Comparison of ENCODE assay signal across 19 cellular contexts in genomic region chr9:37292896-37293295, GRCh38.
DNase-seq lines count a peak whose midpoint lies in the region; ATAC-seq and TF ChIP-seq lines count a peak whose summit lies in the region.
"Had no signal": no experiment of that assay in that cellular context is flagged by ENCODE, and none has a peak within 500 bp of the region (broad histone marks: within the 10 kb centered on the region; RNA-seq: fewer than 3 reads in every experiment).

No MANE protein-coding gene starts in this region.

- H3K27me3 Mint-ChIP-seq in activated T-cell treated with anti-CD3 and anti-CD28 coated beads, Interleukin-2, amount 50 U/mL, for 24 hours: no peaks in the 10 kb centered on the region
- H3K27me3 Mint-ChIP-seq in activated naive CD8-positive, alpha-beta T cell treated with anti-CD3 and anti-CD28 coated beads for 36 hours: no peaks in the 10 kb centered on the region
- H3K27me3 Mint-ChIP-seq in osteocyte (ENCODE audit: unreplicated experiment): no peaks in the 10 kb centered on the region
- H3K27me3 Mint-ChIP-seq: activated CD8-positive, alpha-beta memory T cell treated with anti-CD3 and anti-CD28 coated beads, Interleukin-2, amount 10 ng/mL, durations not matched to agents 7 days and 5 days; brain; type B pancreatic cell had no signal

- peaks cover 3% of the 10 kb centered on the region for H3K9me3 Mint-ChIP-seq in activated T-cell treated with anti-CD3 and anti-CD28 coated beads, Interleukin-2, amount 50 U/mL, for 24 hours
- peaks cover 10% of the 10 kb centered on the region for H3K9me3 Mint-ChIP-seq in activated naive CD8-positive, alpha-beta T cell treated with anti-CD3 and anti-CD28 coated beads for 36 hours
- peaks cover 4% of the 10 kb centered on the region for H3K9me3 Mint-ChIP-seq in osteocyte (ENCODE audit: unreplicated experiment)
- H3K9me3 Mint-ChIP-seq: brain, type B pancreatic cell had no signal

- intact Hi-C loops in prostate gland (cut with DNase I): no loop called here

- peak overlapping the region; percentile 42 for H3K27ac Mint-ChIP-seq in activated T-cell treated with anti-CD3 and anti-CD28 coated beads, Interleukin-2, amount 50 U/mL, for 24 hours
- H3K27ac Mint-ChIP-seq in activated naive CD8-positive, alpha-beta T cell treated with anti-CD3 and anti-CD28 coated beads for 36 hours: peak overlapping the region; percentile 87
- peak overlapping the region; percentile 68 for H3K27ac Mint-ChIP-seq in osteocyte (ENCODE audit: unreplicated experiment)
- H3K27ac Mint-ChIP-seq: activated CD8-positive, alpha-beta memory T cell treated with anti-CD3 and anti-CD28 coated beads, Interleukin-2, amount 10 ng/mL, durations not matched to agents 7 days and 5 days; brain; type B pancreatic cell had no signal

- H3K4me3 Mint-ChIP-seq in activated T-cell treated with anti-CD3 and anti-CD28 coated beads, Interleukin-2, amount 50 U/mL, for 24 hours: no peak overlapping the region
- H3K4me3 Mint-ChIP-seq in activated naive CD8-positive, alpha-beta T cell treated with anti-CD3 and anti-CD28 coated beads for 36 hours: peak overlapping the region; percentile 1
- no peak overlapping the region for H3K4me3 Mint-ChIP-seq in osteocyte (ENCODE audit: unreplicated experiment)
- H3K4me3 Mint-ChIP-seq: activated CD8-positive, alpha-beta memory T cell treated with anti-CD3 and anti-CD28 coated beads, Interleukin-2, amount 10 ng/mL, durations not matched to agents 7 days and 5 days; brain; type B pancreatic cell had no signal

- H3K27ac ChIP-seq in prostate gland: no peak overlapping the region
- H3K27ac ChIP-seq: foreskin keratinocyte had no signal

- H3K36me3 ChIP-seq in prostate gland: no peaks in the 10 kb centered on the region

- no peak for DNase-seq in activated T-cell treated with anti-CD3 and anti-CD28 coated beads, Interleukin-2, amount 50 U/mL, for 24 hours
- DNase-seq in activated T-cell treated with anti-CD3 and anti-CD28 coated beads for 4 hours (no peak), NAMALWA (ENCODE audit: low spot score) (peak; percentile 38), osteocyte (ENCODE audit: extremely low spot score, unreplicated experiment) (no peak), prostate gland (ENCODE audit: low spot score) (no peak)
- no peak for DNase-seq in activated naive CD8-positive, alpha-beta T cell treated with anti-CD3 and anti-CD28 coated beads for 36 hours
- DNase-seq: activated CD8-positive, alpha-beta memory T cell treated with anti-CD3 and anti-CD28 coated beads, Interleukin-2, amount 10 ng/mL, durations not matched to agents 7 days and 5 days; activated gamma-delta T cell treated with Interleukin-2 at 50 U/mL for 16 hours; cortex of kidney; left colon; right cardiac atrium; stimulated activated naive CD4-positive, alpha-beta T cell treated with Interleukin-2 at 50 U/mL for 16 hours; T-helper 2 cell had no signal

- ATAC-seq in HG03097 (IDR thresholded peaks at IDR 0.05; ENCODE audit: low FRiP score, unreplicated experiment) (no peak), GM18511 (IDR thresholded peaks at IDR 0.05; ENCODE audit: unreplicated experiment) (no peak)
- ATAC-seq: activated CD8-positive, alpha-beta memory T cell treated with anti-CD3 and anti-CD28 coated beads, Interleukin-2, amount 10 ng/mL, durations not matched to agents 7 days and 5 days; HepG2; left colon; right cardiac atrium had no signal

- H3K4me1 Mint-ChIP-seq in activated T-cell treated with anti-CD3 and anti-CD28 coated beads, Interleukin-2, amount 50 U/mL, for 24 hours (ENCODE audit: low read depth): peaks cover 75% of the 10 kb centered on the region
- peaks cover 67% of the 10 kb centered on the region for H3K4me1 Mint-ChIP-seq in activated naive CD8-positive, alpha-beta T cell treated with anti-CD3 and anti-CD28 coated beads for 36 hours
- peaks cover 47% of the 10 kb centered on the region for H3K4me1 Mint-ChIP-seq in osteocyte (ENCODE audit: unreplicated experiment)

- H3K9me3 ChIP-seq in prostate gland: no peaks in the 10 kb centered on the region

- H3K4me3 ChIP-seq in prostate gland: no peak overlapping the region

- TF ChIP-seq POLR2A in prostate gland (IDR thresholded peaks at IDR 0.05): no peak

- H3K27me3 ChIP-seq in prostate gland (replicated peaks; ENCODE audit: insufficient read depth): no peaks in the 10 kb centered on the region
- H3K27me3 ChIP-seq: foreskin keratinocyte had no signal

- H3K36me3 Mint-ChIP-seq in activated T-cell treated with anti-CD3 and anti-CD28 coated beads, Interleukin-2, amount 50 U/mL, for 24 hours (ENCODE audit: low read depth): peaks cover 22% of the 10 kb centered on the region
- H3K36me3 Mint-ChIP-seq in activated naive CD8-positive, alpha-beta T cell treated with anti-CD3 and anti-CD28 coated beads for 36 hours: peaks cover 38% of the 10 kb centered on the region
- peaks cover 4% of the 10 kb centered on the region for H3K36me3 Mint-ChIP-seq in osteocyte (ENCODE audit: unreplicated experiment)

- no peaks in the 10 kb centered on the region for H3K4me1 ChIP-seq in prostate gland (replicated peaks)

- TF ChIP-seq CTCF in osteocyte (IDR thresholded peaks at IDR 0.05) (no peak), prostate gland (IDR thresholded peaks at IDR 0.05) (no peak)
